Comparison of ENCODE assay signal across 25 cellular contexts in genomic region chr3:67920311-67920710, GRCh38.
"Had no signal": no experiment of that assay in that cellular context is flagged by ENCODE, and none has a peak within 500 bp of the region (broad histone marks: within the 10 kb centered on the region; RNA-seq: fewer than 3 reads in every experiment).

No MANE protein-coding gene starts in this region.

- ATAC-seq: stimulated activated effector memory CD8-positive, alpha-beta T cell treated with anti-CD3 and anti-CD28 coated beads, Interleukin-12 subunit alpha, Interleukin-12 subunit beta, amount 100 ng/mL, for 72 hours; stimulated activated memory B cell treated with anti-CD40 and anti-IgM and Interleukin-4, amounts not matched to agents 10 μg/mL and 1 μg/mL and 100 μg/mL, for 72 hours; stimulated activated naive B cell treated with anti-CD40 and anti-IgM and Interleukin-4, amounts not matched to agents 10 μg/mL and 1 μg/mL and 100 μg/mL, for 72 hours; stimulated activated naive CD8-positive, alpha-beta T cell treated with anti-CD3 and anti-CD28 coated beads, Interleukin-15, amount 100 ng/mL, for 72 hours; stimulated activated naive CD8-positive, alpha-beta T cell treated with anti-CD3 and anti-CD28 coated beads, Interleukin-15, Interleukin-2, amounts not matched to agents 100 U/mL and 50 U/mL, for 24 hours; upper lobe of right lung had no signal

- DNase-seq: stimulated activated CD4-positive, alpha-beta T cell treated with anti-CD3 and anti-CD28 coated beads, Interleukin-2, amount 100 ng/mL, for 48 hours; stimulated activated CD4-positive, alpha-beta T cell treated with anti-CD3 and anti-CD28 coated beads, Interleukin-4, amount 100 ng/mL, for 1 hour; stimulated activated CD4-positive, alpha-beta T cell treated with anti-CD3 and anti-CD28 coated beads, Interleukin-4, amount 100 ng/mL, for 24 hours; stimulated activated CD4-positive, alpha-beta T cell treated with anti-CD3 and anti-CD28 coated beads, Interleukin-4, amount 100 ng/mL, for 4 hours; stimulated activated CD8-positive, alpha-beta memory T cell treated with anti-CD3 and anti-CD28 coated beads, Interleukin-4, amount 100 ng/mL, for 48 hours; stimulated activated naive B cell treated with anti-CD40 and anti-IgM and Interleukin-4, amounts not matched to agents 10 μg/mL and 1 μg/mL and 100 μg/mL, for 72 hours; stimulated activated naive CD4-positive, alpha-beta T cell; stimulated activated naive CD4-positive, alpha-beta T cell treated with Interleukin-2 at 50 U/mL for 16 hours; stimulated activated naive CD8-positive, alpha-beta T cell treated with anti-CD3 and anti-CD28 coated beads, Interleukin-15, amount 100 ng/mL, for 72 hours; stimulated activated naive CD8-positive, alpha-beta T cell treated with anti-CD3 and anti-CD28 coated beads, Interleukin-15, Interleukin-2, amounts not matched to agents 100 U/mL and 50 U/mL, for 24 hours; stomach; substantia nigra; testis; thyroid gland; tibial artery; transverse colon; upper lobe of left lung; upper lobe of right lung; uterus had no signal

- H3K27ac ChIP-seq: stomach, suprapubic skin, testis, thoracic aorta, thyroid gland, tibial artery, tibial nerve, transverse colon, upper lobe of left lung, upper lobe of right lung, uterus, vagina had no signal

- H3K4me3 ChIP-seq: stomach, suprapubic skin, testis, thoracic aorta, thyroid gland, tibial artery, tibial nerve, transverse colon, upper lobe of left lung, upper lobe of right lung, uterus, vagina had no signal

- H3K4me1 ChIP-seq: stomach, suprapubic skin, testis, thyroid gland, tibial artery, tibial nerve, transverse colon, upper lobe of left lung, upper lobe of right lung, uterus, vagina had no signal

- H3K27me3 ChIP-seq: stomach, suprapubic skin, testis, thyroid gland, tibial artery, tibial nerve, transverse colon, upper lobe of left lung, upper lobe of right lung, uterus, vagina had no signal

- H3K9me3 ChIP-seq: suprapubic skin, testis, thoracic aorta, thyroid gland, upper lobe of left lung, upper lobe of right lung, uterus, vagina had no signal

- H3K36me3 ChIP-seq: stomach, suprapubic skin, thoracic aorta, thyroid gland, tibial artery, tibial nerve, transverse colon, upper lobe of left lung, upper lobe of right lung, uterus, vagina had no signal
